9 cellular contexts compared by ENCODE assay signal in genomic region chr16:1338119-1338730, GRCh38. TPM values are rescaled to one million over a fixed set of nuclear protein-coding genes. Genes with fewer than 3 reads are reported as not detected.
DNase-seq lines count a peak whose midpoint lies in the region; ATAC-seq, FAIRE-seq and TF ChIP-seq lines count a peak whose summit lies in the region.
"Had no signal": no experiment of that assay in that cellular context is flagged by ENCODE, and none has a peak within 500 bp of the region (broad histone marks: within the 10 kb centered on the region; RNA-seq: fewer than 3 reads in every experiment).

No MANE protein-coding gene starts in this region.

- no peak overlapping the region for H3K4me3 Mint-ChIP-seq in activated T-helper 17 cell treated with anti-CD3 and anti-CD28 coated beads, Interleukin-2, amount 50 U/mL, for 72 hours

- CTCF ChIA-PET in GM12878 (lab: Yijun Ruan, JAX), result interaction anchor here (2.0 kb wide), 1 partner anchor 27 kb away, joined by 6 read pairs; no protein-coding TSS in a partner anchor

- H4K20me1 ChIP-seq in DND-41 (ENCODE audit: insufficient read depth, low read length) (peaks cover 33% of the 10 kb centered on the region), GM12878 (ENCODE audit: control insufficient read depth, insufficient read depth) (no peaks in the 10 kb centered on the region), neural cell (ENCODE audit: insufficient read depth) (no peaks in the 10 kb centered on the region)

- H3K27me3 ChIP-seq in DND-41 (ENCODE audit: insufficient read depth, low read length, poor library complexity) (peaks cover 5% of the 10 kb centered on the region), GM12878 (replicated peaks in 1 of 2; ENCODE audit: control insufficient read depth in 2 of 2, insufficient read depth in 2 of 2, low read length in 1 of 2) (peaks cover 5 to 8% of the 10 kb centered on the region in 2 experiments; a peak in 3 of 4 replicates), neural cell (ENCODE audit: insufficient read depth, low read depth, low read length) (peaks cover 12% of the 10 kb centered on the region)

- no peaks in the 10 kb centered on the region for H3K36me3 Mint-ChIP-seq in activated T-helper 17 cell treated with anti-CD3 and anti-CD28 coated beads, Interleukin-2, amount 50 U/mL, for 72 hours (ENCODE audit: low read depth)

- no peak overlapping the region for H3K27ac Mint-ChIP-seq in activated T-helper 17 cell treated with anti-CD3 and anti-CD28 coated beads, Interleukin-2, amount 50 U/mL, for 72 hours

- DNase-seq in DND-41 (no peak), HuH-7 (ENCODE audit: low spot score) (peak; percentile 58), GM12878 (ENCODE audit: low read depth, low spot score) (no peak), activated gamma-delta T cell treated with Interleukin-2 at 50 U/mL for 16 hours (no peak)
- DNase-seq: right cardiac atrium had no signal

- TF ChIP-seq EP300 in GM12878 (IDR thresholded peaks at IDR 0.05; ENCODE audit: borderline replicate concordance in 1 of 2, control insufficient read depth in 1 of 2, low read depth in 2 of 2, low read length in 2 of 2) (no peak), neural cell (conservative IDR thresholded peaks at IDR 0.05; ENCODE audit: poor library complexity, severe bottlenecking) (no peak)

- H3F3A ChIP-seq in neural cell (ENCODE audit: insufficient read depth, low read length, poor library complexity, severe bottlenecking), result no peaks in the 10 kb centered on the region

- no peaks in the 10 kb centered on the region for H3K9me3 ChIP-seq in DND-41 (ENCODE audit: insufficient read depth, low read length, severe bottlenecking)
- no peaks in the 10 kb centered on the region for H3K9me3 ChIP-seq in GM12878 (replicated peaks; ENCODE audit: control insufficient read depth, insufficient read depth, low read length)
- no peaks in the 10 kb centered on the region for H3K9me3 ChIP-seq in neural cell (ENCODE audit: low read length)
- H3K9me3 ChIP-seq: tibial nerve had no signal

- in situ Hi-C loops in GM12878 (cut with MboI), result no loop called here

- H3K4me2 ChIP-seq in DND-41 (ENCODE audit: insufficient read depth, low read length) (no peak overlapping the region), GM12878 (ENCODE audit: control insufficient read depth, insufficient read depth) (no peak overlapping the region), neural cell (ENCODE audit: low read length) (peak overlapping the region; percentile 70)

- H2AFZ ChIP-seq in DND-41 (ENCODE audit: low read depth, low read length) (no peak overlapping the region), GM12878 (ENCODE audit: control insufficient read depth, low read depth, low read length) (no peak overlapping the region), neural cell (ENCODE audit: low read depth, low read length) (no peak overlapping the region)

- TF ChIP-seq POLR2A in GM12878 (IDR thresholded peaks at IDR 0.05; ENCODE audit: low read depth, low read length), result no peak

- no peak for TF ChIP-seq RAD21 in GM12878 (IDR thresholded peaks at IDR 0.05; ENCODE audit: insufficient read depth, low read depth, low read length)
- TF ChIP-seq RAD21 in neural cell (conservative IDR thresholded peaks at IDR 0.05), result no peak

- peaks cover 5% of the 10 kb centered on the region for H3K4me1 Mint-ChIP-seq in activated T-helper 17 cell treated with anti-CD3 and anti-CD28 coated beads, Interleukin-2, amount 50 U/mL, for 72 hours

- SMC1A ChIA-PET in GM12878 (lab: Charles Lee; ENCODE audit: uncharacterized antibody, unreplicated experiment), result no interaction called here

- no peaks in the 10 kb centered on the region for H3K9me2 ChIP-seq in neural cell (ENCODE audit: insufficient read depth, low read length)

- no peaks in the 10 kb centered on the region for H3K36me3 ChIP-seq in DND-41 (ENCODE audit: insufficient read depth, low read length)
- no peaks in the 10 kb centered on the region for H3K36me3 ChIP-seq in GM12878 (ENCODE audit: control insufficient read depth in 2 of 2, insufficient read depth in 2 of 2, low read length in 1 of 2)
- H3K36me3 ChIP-seq in neural cell (ENCODE audit: insufficient read depth, low read length), result no peaks in the 10 kb centered on the region
- H3K36me3 ChIP-seq: tibial nerve had no signal

- intact Hi-C loops in GM12878 (cut with micrococcal nuclease; ENCODE audit: unreplicated experiment), result no loop called here

- RAD21 ChIA-PET in GM12878 (lab: Charles Lee; ENCODE audit: unreplicated experiment), result no interaction called here

- H3K79me2 ChIP-seq in DND-41 (ENCODE audit: insufficient read depth, low read length), result no peaks in the 10 kb centered on the region
- H3K79me2 ChIP-seq in GM12878 (ENCODE audit: control insufficient read depth, insufficient read depth, low read length), result no peaks in the 10 kb centered on the region
- H3K79me2 ChIP-seq in neural cell (replicated peaks; ENCODE audit: insufficient read depth, low read length), result peaks cover 17% of the 10 kb centered on the region

- FAIRE-seq in GM12878 (lab: Jason Lieb, UNC), result no peak

- no peaks in the 10 kb centered on the region for H3K9me3 Mint-ChIP-seq in activated T-helper 17 cell treated with anti-CD3 and anti-CD28 coated beads, Interleukin-2, amount 50 U/mL, for 72 hours

- no peak overlapping the region for H3K27ac ChIP-seq in DND-41 (ENCODE audit: low read length)
- no peak overlapping the region for H3K27ac ChIP-seq in GM12878 (ENCODE audit: control insufficient read depth, insufficient read depth)
- H3K27ac ChIP-seq in neural cell (ENCODE audit: low read length), result peak overlapping the region; percentile 91
- H3K27ac ChIP-seq: tibial nerve had no signal

- H3K4me1 ChIP-seq in DND-41 (ENCODE audit: insufficient read depth, low read length) (peaks cover 14% of the 10 kb centered on the region), GM12878 (ENCODE audit: control insufficient read depth, insufficient read depth, low read length) (peaks cover 9% of the 10 kb centered on the region)

- H3K4me3 ChIP-seq in DND-41 (ENCODE audit: low read depth in 1 of 2, low read length in 2 of 2), result no peak overlapping the region
- no peak overlapping the region for H3K4me3 ChIP-seq in GM12878
- peak overlapping the region; percentile 76 for H3K4me3 ChIP-seq in neural cell (ENCODE audit: low read length)
- H3K4me3 ChIP-seq: tibial nerve had no signal

- peak; percentile 27 for TF ChIP-seq CTCF in DND-41 (IDR thresholded peaks at IDR 0.05; ENCODE audit: borderline replicate concordance, extremely low read depth, low read length, poor library complexity, severe bottlenecking)
- peak; percentile 23 to 67 (median 50); a peak in 4 of 6 replicates for TF ChIP-seq CTCF in GM12878 (IDR thresholded peaks at IDR 0.05 in 2 of 3, conservative IDR thresholded peaks at IDR 0.05 in 1 of 3; ENCODE audit: control insufficient read depth in 2 of 3, extremely low read depth in 1 of 3, insufficient read depth in 1 of 3, low read depth in 3 of 3, low read length in 3 of 3)
- TF ChIP-seq CTCF in neural cell (IDR thresholded peaks at IDR 0.05; ENCODE audit: poor library complexity, severe bottlenecking), result peak; percentile 21

- WGBS in GM12878 (ENCODE audit: insufficient coverage, insufficient replicate concordance, low lambda C conversion rate, missing lambda C conversion rate), result 13% methylated on average over 17 of the region's 30 CpGs

- BruUV-seq in GM12878 (replicated peaks; lab: Mats Ljungman, UMichigan), result no TSS peak

- H3K27me3 Mint-ChIP-seq in activated T-helper 17 cell treated with anti-CD3 and anti-CD28 coated beads, Interleukin-2, amount 50 U/mL, for 72 hours, result no peaks in the 10 kb centered on the region

- no peak for ATAC-seq in DND-41 (ENCODE audit: insufficient read depth, low read depth)
- no peak for ATAC-seq in GM12878
- no peak for ATAC-seq in activated T-helper 17 cell treated with anti-CD3 and anti-CD28 coated beads, Interleukin-2, amount 50 U/mL, for 72 hours (replicated peaks)
- no peak for ATAC-seq in GM21447 (IDR thresholded peaks at IDR 0.05; ENCODE audit: unreplicated experiment)
- ATAC-seq: right cardiac atrium had no signal

- POLR2A ChIA-PET in GM12878 (lab: Charles Lee), result no interaction called here

- H3K9ac ChIP-seq in DND-41 (ENCODE audit: low read depth, low read length) (no peak overlapping the region), GM12878 (ENCODE audit: control insufficient read depth, insufficient read depth, low read length) (no peak overlapping the region), neural cell (ENCODE audit: low read length) (peak overlapping the region; percentile 74)

RNA-seq across cellular contexts. Expression of gene BAIAP3, which starts 4.8 kb away (rescaled TPM):
- 0.37 and 0.44 TPM in 2 replicates for total RNA-seq in GM12878 (2013; cell fraction: nucleolus; rRNA removed)
- 0.17 TPM in 1 of 2 replicates, not detected in the other for total RNA-seq in GM12878 (2014; rRNA removed)
- not detected in 2 replicates for total RNA-seq in GM12878 (2014; rRNA removed; fragmentation: Illumina TruSeq; extraction: Trizol)
- 0.56 and 0.58 TPM in 2 replicates for total RNA-seq in GM12878 (2021)
- polyA plus RNA-seq in GM12878 (2011; ENCODE audit: low read depth), result 0.35 TPM
- polyA plus RNA-seq in GM12878 (2011; rRNA removed), result 0.03 and 0.16 TPM in 2 replicates
- 0.03 and 0.15 TPM in 2 replicates for polyA plus RNA-seq in GM12878 (2011; cell fraction: cytosol; rRNA removed)
- polyA plus RNA-seq in GM12878 (2011; cell fraction: nucleus; rRNA removed), result 0.99 and 1.3 TPM in 2 replicates
- 0.70 and 1.6 TPM in 2 replicates for polyA plus RNA-seq in GM12878 (2012)
- 0.03 TPM in 1 of 2 replicates, not detected in the other for polyA plus RNA-seq in GM12878 (2014; fragmentation: Illumina TruSeq; extraction: Trizol)
- polyA plus RNA-seq in GM12878 (2014; fragmentation: Nextera tagmentation; extraction: Ambion mirVana), result not detected
- polyA plus RNA-seq in GM12878 (2014; rRNA removed), result 0.56 TPM in 2 replicates
- polyA plus RNA-seq in GM12878 (2016; fragmentation: Nextera tagmentation; extraction: Ambion mirVana), result under 1 TPM; 0.14 to 0.31 TPM
- not detected in 2 replicates for polyA minus RNA-seq in GM12878 (2011; rRNA and poly(A)+ RNA removed)
- not detected in 2 replicates for polyA minus RNA-seq in GM12878 (2011; cell fraction: cytosol; rRNA and poly(A)+ RNA removed)
- polyA minus RNA-seq in GM12878 (2011; cell fraction: nucleus; rRNA and poly(A)+ RNA removed), result 0.19 and 0.48 TPM in 2 replicates
- polyA plus RNA-seq in neural cell, result 65.2 and 93.7 TPM in 2 replicates
- 33.0 and 36.8 TPM in 2 replicates for polyA minus RNA-seq in neural cell
- 1 to 10 TPM in 1 of 2 donors, under 1 TPM in 1; 0.71 to 2.2 TPM for total RNA-seq in activated T-helper 17 cell treated with anti-CD3 and anti-CD28 coated beads, Interleukin-2, amount 50 U/mL, for 72 hours

RNA-seq across cellular contexts. Expression of gene TSR3, which starts 13.5 kb away (rescaled TPM):
- 6.0 and 6.3 TPM in 2 replicates for total RNA-seq in GM12878 (2013; cell fraction: nucleolus; rRNA removed)
- total RNA-seq in GM12878 (2014; rRNA removed) (72.7 and 73.7 TPM in 2 replicates), GM12878 (2014; rRNA removed; fragmentation: Illumina TruSeq; extraction: Trizol) (20.9 and 23.4 TPM in 2 replicates), GM12878 (2021) (66.1 and 67.6 TPM in 2 replicates)
- polyA plus RNA-seq in GM12878 (2011; ENCODE audit: low read depth), result 7.7 TPM
- polyA plus RNA-seq in GM12878 (2011; rRNA removed) (12.3 and 26.2 TPM in 2 replicates), GM12878 (2014; fragmentation: Illumina TruSeq; extraction: Trizol) (0.81 and 9.9 TPM in 2 replicates), GM12878 (2014; fragmentation: Nextera tagmentation; extraction: Ambion mirVana) (10 to 100 TPM in 1 of 2 experiments, 1 to 10 TPM in 1; 3.4 to 11.2 TPM), GM12878 (2014; rRNA removed) (72.2 and 86.1 TPM in 2 replicates), GM12878 (2016; fragmentation: Nextera tagmentation; extraction: Ambion mirVana) (100 to 1,000 TPM; 101 to 108 TPM), neural cell (102 and 106 TPM in 2 replicates)
- 37.2 and 58.2 TPM in 2 replicates for polyA plus RNA-seq in GM12878 (2011; cell fraction: cytosol; rRNA removed)
- 25.4 and 32.3 TPM in 2 replicates for polyA plus RNA-seq in GM12878 (2011; cell fraction: nucleus; rRNA removed)
- 36.1 and 41.1 TPM in 2 replicates for polyA plus RNA-seq in GM12878 (2012)
- 5.3 and 22.8 TPM in 2 replicates for polyA minus RNA-seq in GM12878 (2011; rRNA and poly(A)+ RNA removed)
- polyA minus RNA-seq in GM12878 (2011; cell fraction: cytosol; rRNA and poly(A)+ RNA removed), result 16.0 and 19.3 TPM in 2 replicates
- polyA minus RNA-seq in GM12878 (2011; cell fraction: nucleus; rRNA and poly(A)+ RNA removed), result 6.5 and 9.8 TPM in 2 replicates
- 45.6 and 52.8 TPM in 2 replicates for polyA minus RNA-seq in neural cell
- total RNA-seq in activated T-helper 17 cell treated with anti-CD3 and anti-CD28 coated beads, Interleukin-2, amount 50 U/mL, for 72 hours, result 10 to 100 TPM; 36.7 to 64.2 TPM

RNA-seq across cellular contexts. Expression of gene GNPTG, which starts 13.5 kb away (rescaled TPM):
- 14.1 and 16.1 TPM in 2 replicates for total RNA-seq in GM12878 (2013; cell fraction: nucleolus; rRNA removed)
- total RNA-seq in GM12878 (2014; rRNA removed) (19.8 and 21.9 TPM in 2 replicates), GM12878 (2014; rRNA removed; fragmentation: Illumina TruSeq; extraction: Trizol) (10.7 TPM in 2 replicates), GM12878 (2021) (23.6 and 25.3 TPM in 2 replicates)
- 8.7 TPM for polyA plus RNA-seq in GM12878 (2011; ENCODE audit: low read depth)
- polyA plus RNA-seq in GM12878 (2011; rRNA removed) (9.5 and 19.9 TPM in 2 replicates), GM12878 (2014; fragmentation: Illumina TruSeq; extraction: Trizol) (2.5 and 7.9 TPM in 2 replicates), GM12878 (2014; fragmentation: Nextera tagmentation; extraction: Ambion mirVana) (1 to 10 TPM in 1 of 2 experiments, under 1 TPM in 1; 0.80 to 2.4 TPM), GM12878 (2014; rRNA removed) (29.9 and 36.9 TPM in 2 replicates), GM12878 (2016; fragmentation: Nextera tagmentation; extraction: Ambion mirVana) (10 to 100 TPM; 25.9 to 32.6 TPM), neural cell (74.2 and 90.5 TPM in 2 replicates)
- 27.0 and 37.0 TPM in 2 replicates for polyA plus RNA-seq in GM12878 (2011; cell fraction: cytosol; rRNA removed)
- polyA plus RNA-seq in GM12878 (2011; cell fraction: nucleus; rRNA removed), result 63.8 and 81.0 TPM in 2 replicates
- polyA plus RNA-seq in GM12878 (2012), result 21.9 and 23.7 TPM in 2 replicates
- polyA minus RNA-seq in GM12878 (2011; rRNA and poly(A)+ RNA removed), result 7.9 and 8.0 TPM in 2 replicates
- 7.3 and 8.2 TPM in 2 replicates for polyA minus RNA-seq in GM12878 (2011; cell fraction: cytosol; rRNA and poly(A)+ RNA removed)
- 6.5 and 16.5 TPM in 2 replicates for polyA minus RNA-seq in GM12878 (2011; cell fraction: nucleus; rRNA and poly(A)+ RNA removed)
- 17.7 and 19.2 TPM in 2 replicates for polyA minus RNA-seq in neural cell
- total RNA-seq in activated T-helper 17 cell treated with anti-CD3 and anti-CD28 coated beads, Interleukin-2, amount 50 U/mL, for 72 hours, result 10 to 100 TPM; 22.6 to 24.4 TPM

RNA-seq across cellular contexts. Expression of gene UBE2I, which starts 28.8 kb away (rescaled TPM):
- 139 and 148 TPM in 2 replicates for total RNA-seq in GM12878 (2013; cell fraction: nucleolus; rRNA removed)
- total RNA-seq in GM12878 (2014; rRNA removed) (65.2 and 69.3 TPM in 2 replicates), GM12878 (2014; rRNA removed; fragmentation: Illumina TruSeq; extraction: Trizol) (92.2 and 104 TPM in 2 replicates), GM12878 (2021) (180 and 210 TPM in 2 replicates)
- 82.4 TPM for polyA plus RNA-seq in GM12878 (2011; ENCODE audit: low read depth)
- polyA plus RNA-seq in GM12878 (2011; rRNA removed) (181 and 188 TPM in 2 replicates), GM12878 (2014; fragmentation: Illumina TruSeq; extraction: Trizol) (243 and 265 TPM in 2 replicates), GM12878 (2014; fragmentation: Nextera tagmentation; extraction: Ambion mirVana) (10 to 100 TPM; 47.5 to 51.5 TPM), GM12878 (2014; rRNA removed) (203 and 205 TPM in 2 replicates), GM12878 (2016; fragmentation: Nextera tagmentation; extraction: Ambion mirVana) (100 to 1,000 TPM; 200 to 204 TPM), neural cell (111 and 126 TPM in 2 replicates)
- 110 and 129 TPM in 2 replicates for polyA plus RNA-seq in GM12878 (2011; cell fraction: cytosol; rRNA removed)
- polyA plus RNA-seq in GM12878 (2011; cell fraction: nucleus; rRNA removed), result 167 and 229 TPM in 2 replicates
- 115 and 125 TPM in 2 replicates for polyA plus RNA-seq in GM12878 (2012)
- 94.4 and 94.6 TPM in 2 replicates for polyA minus RNA-seq in GM12878 (2011; rRNA and poly(A)+ RNA removed)
- polyA minus RNA-seq in GM12878 (2011; cell fraction: cytosol; rRNA and poly(A)+ RNA removed), result 48.2 and 58.6 TPM in 2 replicates
- 56.3 and 111 TPM in 2 replicates for polyA minus RNA-seq in GM12878 (2011; cell fraction: nucleus; rRNA and poly(A)+ RNA removed)
- polyA minus RNA-seq in neural cell, result 88.9 and 97.6 TPM in 2 replicates
- 100 to 1,000 TPM; 204 to 206 TPM for total RNA-seq in activated T-helper 17 cell treated with anti-CD3 and anti-CD28 coated beads, Interleukin-2, amount 50 U/mL, for 72 hours
